In the genomic region with DNA sequence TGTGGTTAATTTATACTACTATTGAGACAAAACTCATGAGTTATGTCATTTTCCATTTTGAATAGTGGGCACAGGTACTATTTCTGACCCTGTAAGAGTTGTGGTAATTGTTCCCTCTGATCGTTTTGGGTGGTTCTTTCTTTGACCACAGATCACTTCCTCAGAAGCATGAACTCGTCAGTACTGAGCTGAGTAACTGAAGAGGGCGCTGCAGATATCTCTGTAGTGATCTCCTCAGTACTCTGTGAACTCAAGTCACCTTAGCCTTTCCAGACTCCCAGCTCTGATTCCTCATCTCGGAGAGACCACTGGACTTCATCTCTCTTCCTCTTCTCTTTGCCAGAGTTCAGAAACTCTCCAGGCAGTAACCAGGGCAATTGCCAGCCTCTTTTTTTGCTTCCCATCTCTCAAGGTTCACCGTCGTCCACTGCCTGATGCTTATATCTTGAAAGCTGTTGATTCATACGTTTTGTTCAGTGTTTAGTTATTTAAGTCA, we compare ENCODE assay signal across 8 cellular contexts. TPM values are rescaled to one million over a fixed set of nuclear protein-coding genes. Genes with fewer than 3 reads are reported as not detected.
DNase-seq lines count a peak whose midpoint lies in the region; ATAC-seq, FAIRE-seq and TF ChIP-seq lines count a peak whose summit lies in the region.

No MANE protein-coding gene starts in this region.

- H3K4me1 ChIP-seq in ovary (ENCODE audit: insufficient read depth): no peaks in the 10 kb centered on the region

- TF ChIP-seq CTCF in ovary (IDR thresholded peaks at IDR 0.05): no peak

- no peaks in the 10 kb centered on the region for H3K36me3 ChIP-seq in ovary

- no peaks in the 10 kb centered on the region for H3K9me3 Mint-ChIP-seq in activated naive CD4-positive, alpha-beta T cell treated with anti-CD3 and anti-CD28 coated beads, Interleukin-2, amount 50 U/mL, for 24 hours
- no peaks in the 10 kb centered on the region for H3K9me3 Mint-ChIP-seq in memory B cell

- no peak for DNase-seq in GM18507 (ENCODE audit: extremely low spot score, insufficient read length, low read depth)
- DNase-seq in OCI-M1 (lab: John Stamatoyannopoulos, UW): peak; percentile 89
- no peak for DNase-seq in memory B cell (ENCODE audit: low spot score in 2 of 2)
- DNase-seq in amniotic stem cell (lab: John Stamatoyannopoulos, UW): no peak
- DNase-seq in ovary: no peak
- DNase-seq in cortex of kidney (lab: John Stamatoyannopoulos, UW): no peak

- TF ChIP-seq POLR2A in ovary (IDR thresholded peaks at IDR 0.05): no peak

- intact Hi-C loops in ovary (cut with DNase I): no loop called here

- ATAC-seq in HG02642 (IDR thresholded peaks at IDR 0.05; ENCODE audit: poor library complexity, unreplicated experiment): peak; percentile 91
- peak; percentile 79 for ATAC-seq in memory B cell (ENCODE audit: low read depth)

- no peaks in the 10 kb centered on the region for H3K36me3 Mint-ChIP-seq in activated naive CD4-positive, alpha-beta T cell treated with anti-CD3 and anti-CD28 coated beads, Interleukin-2, amount 50 U/mL, for 24 hours
- no peaks in the 10 kb centered on the region for H3K36me3 Mint-ChIP-seq in memory B cell

- no peaks in the 10 kb centered on the region for H3K9me3 ChIP-seq in ovary

- H3K4me3 Mint-ChIP-seq in activated naive CD4-positive, alpha-beta T cell treated with anti-CD3 and anti-CD28 coated beads, Interleukin-2, amount 50 U/mL, for 24 hours: no peak overlapping the region
- H3K4me3 Mint-ChIP-seq in memory B cell: no peak overlapping the region

- 21 to 32% (median 26%) methylated on average over 7 of the region's 7 CpGs for WGBS in ovary, 3 donors

- H3K27me3 Mint-ChIP-seq in activated naive CD4-positive, alpha-beta T cell treated with anti-CD3 and anti-CD28 coated beads, Interleukin-2, amount 50 U/mL, for 24 hours: no peaks in the 10 kb centered on the region
- H3K27me3 Mint-ChIP-seq in memory B cell: peaks cover 15% of the 10 kb centered on the region

- FAIRE-seq in GM18507 (lab: Jason Lieb, UNC): peak; percentile 50

- no peak overlapping the region for H3K27ac ChIP-seq in ovary

- TF ChIP-seq EP300 in ovary (IDR thresholded peaks at IDR 0.05): no peak

- peaks cover 25% of the 10 kb centered on the region for H3K4me1 Mint-ChIP-seq in activated naive CD4-positive, alpha-beta T cell treated with anti-CD3 and anti-CD28 coated beads, Interleukin-2, amount 50 U/mL, for 24 hours
- peaks cover 6% of the 10 kb centered on the region for H3K4me1 Mint-ChIP-seq in memory B cell

- peak overlapping the region; percentile 24 for H3K27ac Mint-ChIP-seq in activated naive CD4-positive, alpha-beta T cell treated with anti-CD3 and anti-CD28 coated beads, Interleukin-2, amount 50 U/mL, for 24 hours
- no peak overlapping the region for H3K27ac Mint-ChIP-seq in memory B cell

- no peak overlapping the region for H3K4me3 ChIP-seq in ovary

- no peaks in the 10 kb centered on the region for H3K27me3 ChIP-seq in ovary

RNA-seq across cellular contexts. Expression of gene IL1RL1, which starts 9.4 kb away (rescaled TPM):
- total RNA-seq in ovary: 1 to 10 TPM in 4 of 7 donors, under 1 TPM in 2, not detected in 1; 0.36 to 2.3 (median 2.0) TPM
- 1 to 10 TPM in 1 of 2 donors, under 1 TPM in 1; 0.48 to 2.1 TPM for polyA plus RNA-seq in ovary

RNA-seq across cellular contexts. Expression of gene IL18R1, which starts 53.7 kb away (rescaled TPM):
- 1 to 10 TPM in 5 of 7 donors, under 1 TPM in 2; 0.83 to 3.1 (median 1.7) TPM for total RNA-seq in ovary
- 1 to 10 TPM in 1 of 2 donors, under 1 TPM in 1; 0.93 to 1.5 TPM for polyA plus RNA-seq in ovary
